ENCODE assay signal across 1 cellular context in the genomic region with DNA sequence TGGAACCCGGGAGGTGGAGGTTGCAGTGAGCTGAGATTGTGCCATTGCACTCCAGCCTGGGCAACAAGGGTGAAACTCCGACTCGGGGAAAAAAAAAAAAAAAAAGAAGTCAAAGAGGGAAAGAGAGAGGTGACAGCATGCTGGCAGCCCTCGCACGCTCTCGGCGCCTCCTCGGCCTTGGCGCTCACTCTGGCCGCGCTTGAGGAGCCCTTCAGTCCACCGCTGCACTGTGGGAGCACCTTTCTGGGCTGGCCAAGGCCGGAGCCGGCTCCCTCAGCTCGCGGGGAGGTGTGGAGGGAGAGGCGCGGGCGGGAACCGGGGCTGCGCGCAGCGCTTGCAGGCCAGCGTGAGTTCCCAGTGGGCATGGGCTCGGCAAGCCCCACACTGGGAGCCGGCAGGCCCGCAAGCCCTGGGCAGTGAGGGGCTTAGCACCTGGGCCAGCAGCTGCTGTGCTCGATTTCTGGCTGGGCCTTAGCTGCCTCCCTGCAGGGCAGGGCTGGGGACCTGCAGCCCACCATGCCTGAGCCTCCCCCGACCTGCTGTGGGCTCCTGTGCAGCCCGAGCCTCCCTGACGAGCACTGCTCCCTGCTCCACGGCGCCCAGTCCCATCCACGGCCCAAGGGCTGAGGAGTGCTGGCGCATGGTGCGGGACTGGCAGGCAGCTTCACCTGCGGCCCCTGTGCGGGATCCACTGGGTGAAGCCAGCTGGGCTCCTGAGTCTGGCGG.
TF ChIP-seq lines count a peak whose summit lies in the region.
"Not testable (repeated sequence)": the region's sequence is repeated elsewhere in the genome, so short reads cannot be mapped to it uniquely, and the experiment has no call there.

No MANE protein-coding gene starts in this region.

TF ChIP-seq in HepG2, 621 proteins besides CTCF, POLR2A, EP300 and RAD21 (continues in another document):
- TF ChIP-seq ZNF772 (CRISPR knock-in tag; IDR thresholded peaks at IDR 0.05) (peak; percentile 11; the same call in 1 of the 2 replicates), MTERF4 (CRISPR knock-in tag; IDR thresholded peaks at IDR 0.05) (0 out of 2 replicates have a peak, but pooled peaks have one; percentile 30), IRF9 (CRISPR knock-in tag; IDR thresholded peaks at IDR 0.05; ENCODE audit: borderline replicate concordance) (0 out of 2 replicates have a peak, but pooled peaks have one; percentile 38), RBM39 (IDR thresholded peaks at IDR 0.05; ENCODE audit: low read depth, low read length, poor library complexity, severe bottlenecking) (peak; percentile 38), LBX2 (CRISPR knock-in tag; IDR thresholded peaks at IDR 0.05; ENCODE audit: borderline replicate concordance) (0 out of 2 replicates have a peak, but pooled peaks have one; percentile 21), MTA1 (CRISPR knock-in tag; IDR thresholded peaks at IDR 0.05; ENCODE audit: borderline replicate concordance) (peak; percentile 47; the same call in 1 of the 2 replicates), ZNF354B (CRISPR knock-in tag; IDR thresholded peaks at IDR 0.05) (0 out of 2 replicates have a peak, but pooled peaks have one; percentile 34), ERF (CRISPR knock-in tag; IDR thresholded peaks at IDR 0.05) (0 out of 2 replicates have a peak, but pooled peaks have one; percentile 5), NFE2L1 (CRISPR knock-in tag; IDR thresholded peaks at IDR 0.05; ENCODE audit: borderline replicate concordance) (peak; percentile 31; the same call in 1 of the 2 replicates), ZBTB40 (CRISPR knock-in tag; IDR thresholded peaks at IDR 0.05) (0 out of 2 replicates have a peak, but pooled peaks have one; percentile 45), ZFX (CRISPR knock-in tag; IDR thresholded peaks at IDR 0.05; ENCODE audit: low read depth) (peak; percentile 31; the same call in 1 of the 2 replicates), SPEN (CRISPR knock-in tag; IDR thresholded peaks at IDR 0.05; ENCODE audit: low read depth) (peak; percentile 22; the same call in 1 of the 2 replicates), HES4 (CRISPR knock-in tag; IDR thresholded peaks at IDR 0.05; ENCODE audit: borderline replicate concordance) (peak; percentile 75), ZBTB38 (CRISPR knock-in tag; IDR thresholded peaks at IDR 0.05) (peak; percentile 98), LCORL (CRISPR knock-in tag; IDR thresholded peaks at IDR 0.05) (0 out of 2 replicates have a peak, but pooled peaks have one; percentile 35), FOXC1 (CRISPR knock-in tag; IDR thresholded peaks at IDR 0.05; ENCODE audit: borderline replicate concordance) (peak; percentile 21; the same call in 1 of the 2 replicates), RXRA (CRISPR knock-in tag; IDR thresholded peaks at IDR 0.05) (0 out of 2 replicates have a peak, but pooled peaks have one; percentile 14), SMAD1 (CRISPR knock-in tag; IDR thresholded peaks at IDR 0.05; ENCODE audit: borderline replicate concordance, low read depth) (0 out of 2 replicates have a peak, but pooled peaks have one; percentile 33), ATF7-NPFF (CRISPR knock-in tag; IDR thresholded peaks at IDR 0.05; ENCODE audit: low read depth) (0 out of 2 replicates have a peak, but pooled peaks have one; percentile 35), ZNF451 (CRISPR knock-in tag; IDR thresholded peaks at IDR 0.05) (peak; percentile 81; the same call in 1 of the 2 replicates), ZNF567 (CRISPR knock-in tag; IDR thresholded peaks at IDR 0.05; ENCODE audit: borderline replicate concordance) (0 out of 2 replicates have a peak, but pooled peaks have one; percentile 42), ZMYM3 (CRISPR knock-in tag; IDR thresholded peaks at IDR 0.05) (0 out of 2 replicates have a peak, but pooled peaks have one; percentile 5), PAXIP1 (CRISPR knock-in tag; conservative IDR thresholded peaks at IDR 0.05) (0 out of 2 replicates have a peak, but pooled peaks have one; percentile 12), ZNF576 (CRISPR knock-in tag; IDR thresholded peaks at IDR 0.05) (0 out of 2 replicates have a peak, but pooled peaks have one; percentile 47), TBX2 (CRISPR knock-in tag; IDR thresholded peaks at IDR 0.05; ENCODE audit: borderline replicate concordance) (0 out of 2 replicates have a peak, but pooled peaks have one; percentile 5)
- TF ChIP-seq ZBTB40, LCORL (IDR thresholded peaks at IDR 0.05): not testable (repeated sequence)
- TF ChIP-seq, protein P1, sequence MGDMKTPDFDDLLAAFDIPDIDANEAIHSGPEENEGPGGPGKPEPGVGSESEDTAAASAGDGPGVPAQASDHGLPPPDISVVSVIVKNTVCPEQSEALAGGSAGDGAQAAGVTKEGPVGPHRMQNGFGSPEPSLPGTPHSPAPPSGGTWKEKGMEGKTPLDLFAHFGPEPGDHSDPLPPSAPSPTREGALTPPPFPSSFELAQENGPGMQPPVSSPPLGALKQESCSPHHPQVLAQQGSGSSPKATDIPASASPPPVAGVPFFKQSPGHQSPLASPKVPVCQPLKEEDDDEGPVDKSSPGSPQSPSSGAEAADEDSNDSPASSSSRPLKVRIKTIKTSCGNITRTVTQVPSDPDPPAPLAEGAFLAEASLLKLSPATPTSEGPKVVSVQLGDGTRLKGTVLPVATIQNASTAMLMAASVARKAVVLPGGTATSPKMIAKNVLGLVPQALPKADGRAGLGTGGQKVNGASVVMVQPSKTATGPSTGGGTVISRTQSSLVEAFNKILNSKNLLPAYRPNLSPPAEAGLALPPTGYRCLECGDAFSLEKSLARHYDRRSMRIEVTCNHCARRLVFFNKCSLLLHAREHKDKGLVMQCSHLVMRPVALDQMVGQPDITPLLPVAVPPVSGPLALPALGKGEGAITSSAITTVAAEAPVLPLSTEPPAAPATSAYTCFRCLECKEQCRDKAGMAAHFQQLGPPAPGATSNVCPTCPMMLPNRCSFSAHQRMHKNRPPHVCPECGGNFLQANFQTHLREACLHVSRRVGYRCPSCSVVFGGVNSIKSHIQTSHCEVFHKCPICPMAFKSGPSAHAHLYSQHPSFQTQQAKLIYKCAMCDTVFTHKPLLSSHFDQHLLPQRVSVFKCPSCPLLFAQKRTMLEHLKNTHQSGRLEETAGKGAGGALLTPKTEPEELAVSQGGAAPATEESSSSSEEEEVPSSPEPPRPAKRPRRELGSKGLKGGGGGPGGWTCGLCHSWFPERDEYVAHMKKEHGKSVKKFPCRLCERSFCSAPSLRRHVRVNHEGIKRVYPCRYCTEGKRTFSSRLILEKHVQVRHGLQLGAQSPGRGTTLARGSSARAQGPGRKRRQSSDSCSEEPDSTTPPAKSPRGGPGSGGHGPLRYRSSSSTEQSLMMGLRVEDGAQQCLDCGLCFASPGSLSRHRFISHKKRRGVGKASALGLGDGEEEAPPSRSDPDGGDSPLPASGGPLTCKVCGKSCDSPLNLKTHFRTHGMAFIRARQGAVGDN (CRISPR knock-in tag; IDR thresholded peaks at IDR 0.05), result peak; percentile 83
- TF ChIP-seq, protein P2, sequence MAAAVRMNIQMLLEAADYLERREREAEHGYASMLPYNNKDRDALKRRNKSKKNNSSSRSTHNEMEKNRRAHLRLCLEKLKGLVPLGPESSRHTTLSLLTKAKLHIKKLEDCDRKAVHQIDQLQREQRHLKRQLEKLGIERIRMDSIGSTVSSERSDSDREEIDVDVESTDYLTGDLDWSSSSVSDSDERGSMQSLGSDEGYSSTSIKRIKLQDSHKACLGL (CRISPR knock-in tag; IDR thresholded peaks at IDR 0.05), result peak; percentile 45; the same call in 1 of the 2 replicates
